ENCODE assay signal across 23 cellular contexts in the genomic region with DNA sequence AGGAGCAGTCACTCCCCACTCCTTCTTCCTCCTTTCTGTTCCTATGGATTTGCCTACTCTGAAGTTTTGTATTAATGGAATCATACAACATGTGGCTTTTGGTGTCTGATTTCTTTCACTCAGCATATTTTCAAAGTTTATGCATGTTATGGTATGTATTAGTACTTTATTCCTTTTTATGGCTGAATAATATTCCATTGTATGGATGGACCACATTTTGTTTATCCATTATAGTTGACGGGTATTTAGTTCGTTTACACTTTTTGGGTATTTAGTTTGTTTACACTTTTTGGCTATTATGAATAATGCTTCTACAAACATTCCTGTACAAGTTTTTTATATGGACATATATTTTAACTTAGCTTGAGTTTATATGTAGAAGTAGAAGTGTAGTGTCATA.
A peak's percentile ranks its signal among the peaks of the same experiment; 100 is the strongest.
DNase-seq lines count a peak whose midpoint lies in the region; ATAC-seq, FAIRE-seq and TF ChIP-seq lines count a peak whose summit lies in the region.
"Had no signal": no experiment of that assay in that cellular context is flagged by ENCODE, and none has a peak within 500 bp of the region (broad histone marks: within the 10 kb centered on the region; RNA-seq: fewer than 3 reads in every experiment).

No MANE protein-coding gene starts in this region.

- CTCF ChIA-PET in SK-N-SH (lab: Yijun Ruan, JAX), result interaction anchor here (0.7 kb wide), 1 partner anchor 12 kb away, joined by 3 read pairs; no protein-coding TSS in a partner anchor
- CTCF ChIA-PET in K562 (lab: Yijun Ruan, JAX; ENCODE audit: low intra/inter-chr PET ratio), result no interaction called here
- CTCF ChIA-PET in CD8-positive, alpha-beta memory T cell (lab: Charles Lee), result no interaction called here

- H3K9me1 ChIP-seq in K562 (ENCODE audit: control insufficient read depth, insufficient read depth, low read length), result no peaks in the 10 kb centered on the region

- DNase-seq in SK-N-SH (no peak), GM12891 (ENCODE audit: insufficient read length, low spot score) (no peak), K562 (ENCODE audit: extremely low read depth in 1 of 4, low spot score in 3 of 4) (no peak)
- DNase-seq in CD8-positive, alpha-beta memory T cell, result no peak
- DNase-seq: AML-193; CD4-positive, alpha-beta T cell; CD8-positive, alpha-beta T cell; COR-L47; DMS 273 treated with DMSO at 0.1 percent for 48 hours; DMS153; DMS53; DMS79; DND-41; EL; GDM1 had no signal

- intact Hi-C loops in K562 (cut with micrococcal nuclease), result no loop called here

- no peaks in the 10 kb centered on the region for H3K4me1 Mint-ChIP-seq in CD8-positive, alpha-beta memory T cell
- H3K4me1 Mint-ChIP-seq: B cell had no signal

- H3K27me3 Mint-ChIP-seq in CD8-positive, alpha-beta memory T cell, result peaks cover 2 to 27% of the 10 kb centered on the region in 2 donors
- H3K27me3 Mint-ChIP-seq: CD4-positive, alpha-beta T cell had no signal

- no TSS peak for BruUV-seq in K562 (replicated peaks; lab: Mats Ljungman, UMichigan)

- H3K9me2 ChIP-seq in SK-N-SH, result no peaks in the 10 kb centered on the region

- H3K4me3 ChIP-seq in SK-N-SH (ENCODE audit: low read depth in 2 of 2, low read length in 1 of 2), result no peak overlapping the region
- no peak overlapping the region for H3K4me3 ChIP-seq in K562
- no peak overlapping the region for H3K4me3 ChIP-seq in CD8-positive, alpha-beta memory T cell (ENCODE audit: low read length)
- H3K4me3 ChIP-seq: A549; BLaER1 treated with 17β-estradiol and CSF1 and Interleukin-3, amounts not matched to agents 10 nM and 100 nM; GM12878 had no signal

- H3K27me3 ChIP-seq in SK-N-SH (ENCODE audit: insufficient read depth) (no peaks in the 10 kb centered on the region), K562 (ENCODE audit: control insufficient read depth in 2 of 2, insufficient read depth in 2 of 2, low read length in 2 of 2) (peaks cover 6 to 14% of the 10 kb centered on the region in 2 experiments)
- H3K27me3 ChIP-seq in CD8-positive, alpha-beta memory T cell (ENCODE audit: insufficient read depth, low read length, poor library complexity, severe bottlenecking), result no peaks in the 10 kb centered on the region
- H3K27me3 ChIP-seq: BLaER1 treated with 17β-estradiol and CSF1 and Interleukin-3, amounts not matched to agents 10 nM and 100 nM had no signal

- peaks cover 0 to 2% (median 0%) of the 10 kb centered on the region in 3 donors for H3K36me3 Mint-ChIP-seq in CD8-positive, alpha-beta memory T cell
- H3K36me3 Mint-ChIP-seq: CD8-positive, alpha-beta T cell had no signal

- H3F3A ChIP-seq in SK-N-SH (replicated peaks; ENCODE audit: insufficient read depth), result no peaks in the 10 kb centered on the region

- TF ChIP-seq POLR2A in GM12891 (IDR thresholded peaks at IDR 0.05; ENCODE audit: low read depth, low read length), result no peak
- no peak for TF ChIP-seq POLR2A in K562 (conservative IDR thresholded peaks at IDR 0.05)

- peak; percentile 66 for FAIRE-seq in GM12891 (lab: Jason Lieb, UNC)
- no peak for FAIRE-seq in K562 (lab: Jason Lieb, UNC)
- FAIRE-seq: A549, GM12878, GM19239 had no signal

- H3K4me2 ChIP-seq in SK-N-SH, result no peak overlapping the region
- no peak overlapping the region for H3K4me2 ChIP-seq in K562 (ENCODE audit: insufficient read depth, low read length)
- H3K4me2 ChIP-seq: A549; BLaER1 treated with 17β-estradiol and CSF1 and Interleukin-3, amounts not matched to agents 10 nM and 100 nM had no signal

- no peaks in the 10 kb centered on the region for H4K20me1 ChIP-seq in SK-N-SH (ENCODE audit: insufficient read depth)
- H4K20me1 ChIP-seq in K562 (replicated peaks; ENCODE audit: control insufficient read depth, insufficient read depth, low read length), result no peaks in the 10 kb centered on the region

- ATAC-seq in SK-N-SH treated with all-trans-retinoic acid at 6 μM for 48 hours (no peak), K562 (no peak)
- ATAC-seq: A549; CD8-positive, alpha-beta T cell; GM12878 had no signal

- WGBS in SK-N-SH (ENCODE audit: low lambda C conversion rate), result 78% methylated on average over 2 of the region's 2 CpGs
- 0% methylated on average over 2 of the region's 2 CpGs for WGBS in K562 (ENCODE audit: insufficient coverage, low coverage, missing lambda C conversion rate)

- no peak overlapping the region for H3K9ac ChIP-seq in SK-N-SH
- no peak overlapping the region for H3K9ac ChIP-seq in K562 (ENCODE audit: insufficient read depth in 1 of 2, low read depth in 2 of 2, low read length in 2 of 2)
- H3K9ac ChIP-seq: BLaER1 treated with 17β-estradiol and CSF1 and Interleukin-3, amounts not matched to agents 10 nM and 100 nM had no signal

- peaks cover 0 to 9% of the 10 kb centered on the region in 2 experiments; a peak in 1 of 4 replicates for H3K4me1 ChIP-seq in SK-N-SH (ENCODE audit: control insufficient read depth in 1 of 2, insufficient read depth in 2 of 2, low read depth in 1 of 2, low read length in 1 of 2)
- H3K4me1 ChIP-seq in K562 (replicated peaks in 1 of 2; ENCODE audit: control insufficient read depth in 2 of 2, insufficient read depth in 2 of 2, low read length in 2 of 2), result no peaks in the 10 kb centered on the region
- H3K4me1 ChIP-seq in CD8-positive, alpha-beta memory T cell (ENCODE audit: insufficient read depth, low read length), result no peaks in the 10 kb centered on the region
- H3K4me1 ChIP-seq: A549; BLaER1 treated with 17β-estradiol and CSF1 and Interleukin-3, amounts not matched to agents 10 nM and 100 nM had no signal

- no peak overlapping the region for H3K27ac ChIP-seq in SK-N-SH (ENCODE audit: low read depth in 2 of 2, low read length in 1 of 2)
- no peak overlapping the region for H3K27ac ChIP-seq in K562 (ENCODE audit: extremely low read depth, low read depth, low read length)
- H3K27ac ChIP-seq in CD8-positive, alpha-beta memory T cell (ENCODE audit: low read depth, low read length), result no peak overlapping the region
- H3K27ac ChIP-seq: 22Rv1; A549; BLaER1 treated with 17β-estradiol and CSF1 and Interleukin-3, amounts not matched to agents 10 nM and 100 nM; C4-2B had no signal

- TF ChIP-seq CTCF in SK-N-SH (IDR thresholded peaks at IDR 0.05) (no peak), K562 (IDR thresholded peaks at IDR 0.05 in 2 of 3, conservative IDR thresholded peaks at IDR 0.05 in 1 of 3; ENCODE audit: insufficient read depth in 2 of 3, low read depth in 1 of 3, low read length in 3 of 3) (no peak)

- TF ChIP-seq EP300 in SK-N-SH (IDR thresholded peaks at IDR 0.05; ENCODE audit: borderline replicate concordance in 1 of 2, low read depth in 1 of 2, low read length in 1 of 2), result no peak
- TF ChIP-seq EP300 in K562 (IDR thresholded peaks at IDR 0.05; ENCODE audit: low read length), result no peak

- no peaks in the 10 kb centered on the region for H3K9me3 ChIP-seq in SK-N-SH
- H3K9me3 ChIP-seq in K562 (replicated peaks; ENCODE audit: control insufficient read depth, insufficient read depth, low read depth, low read length), result no peaks in the 10 kb centered on the region
- no peaks in the 10 kb centered on the region for H3K9me3 ChIP-seq in CD8-positive, alpha-beta memory T cell (ENCODE audit: low read length)
- H3K9me3 ChIP-seq: A549 had no signal

- H3K79me2 ChIP-seq in SK-N-SH (ENCODE audit: insufficient read depth) (no peaks in the 10 kb centered on the region; the same call in 1 of the 2 replicates), K562 (ENCODE audit: control insufficient read depth, insufficient read depth, low read length) (no peaks in the 10 kb centered on the region)

- no peak overlapping the region for H3K4me3 Mint-ChIP-seq in CD8-positive, alpha-beta memory T cell
- H3K4me3 Mint-ChIP-seq: B cell; CD4-positive, alpha-beta T cell; CD8-positive, alpha-beta T cell had no signal

- TF ChIP-seq RAD21 in SK-N-SH (IDR thresholded peaks at IDR 0.05; ENCODE audit: low read length) (no peak), K562 (CRISPR knock-in tag; conservative IDR thresholded peaks at IDR 0.05 in 1 of 2, IDR thresholded peaks at IDR 0.05 in 1 of 2) (no peak)

- POLR2A ChIA-PET in SK-N-SH (lab: Yijun Ruan, JAX), result no interaction called here
- POLR2A ChIA-PET in K562 (lab: Yijun Ruan, JAX), result interaction anchor here (0.6 kb wide), 1 partner anchor 18 kb away, joined by 3 read pairs; no protein-coding TSS in a partner anchor
- POLR2A ChIA-PET in CD8-positive, alpha-beta memory T cell (lab: Charles Lee), result no interaction called here

- in situ Hi-C loops in K562 (cut with MboI), result no loop called here

- H2AFZ ChIP-seq in SK-N-SH (ENCODE audit: low read depth) (no peak overlapping the region), K562 (ENCODE audit: low read depth, low read length) (no peak overlapping the region)

- peaks cover 0 to 10% (median 2%) of the 10 kb centered on the region in 5 donors for H3K9me3 Mint-ChIP-seq in CD8-positive, alpha-beta memory T cell

- no peak overlapping the region for H3K27ac Mint-ChIP-seq in CD8-positive, alpha-beta memory T cell
- H3K27ac Mint-ChIP-seq: B cell; CD4-positive, alpha-beta T cell; CD8-positive, alpha-beta T cell had no signal

- H3K36me3 ChIP-seq in SK-N-SH (replicated peaks in 1 of 2; ENCODE audit: control insufficient read depth in 1 of 2, insufficient read depth in 2 of 2, low read length in 1 of 2) (peaks cover 14 to 22% of the 10 kb centered on the region in 2 experiments), K562 (ENCODE audit: control insufficient read depth, insufficient read depth, low read length) (no peaks in the 10 kb centered on the region)
- H3K36me3 ChIP-seq in CD8-positive, alpha-beta memory T cell (ENCODE audit: insufficient read depth, low read length), result no peaks in the 10 kb centered on the region

TF ChIP-seq in SK-N-SH treated with all-trans-retinoic acid at 6 μM for 48 hours, 23 proteins besides CTCF, POLR2A, EP300 and RAD21 (continues in another document):
- TF ChIP-seq BACH2 (CRISPR knock-in tag; IDR thresholded peaks at IDR 0.05; ENCODE audit: borderline replicate concordance), result no peak
- no peak for TF ChIP-seq ZFP3 (CRISPR knock-in tag; IDR thresholded peaks at IDR 0.05)

TF ChIP-seq in SK-N-SH, 30 proteins besides CTCF, POLR2A, EP300 and RAD21 (continues in another document):
- TF ChIP-seq RXRA (IDR thresholded peaks at IDR 0.05; ENCODE audit: borderline replicate concordance, low read depth), result no peak
- no peak for TF ChIP-seq TCF12 (IDR thresholded peaks at IDR 0.05)
- TF ChIP-seq POLR2AphosphoS5 (IDR thresholded peaks at IDR 0.05; ENCODE audit: low read depth, low read length), result no peak
- TF ChIP-seq ELF1 (IDR thresholded peaks at IDR 0.05), result no peak

TF ChIP-seq in GM12891, 5 proteins besides CTCF, POLR2A, EP300 and RAD21 (continues in another document):
- TF ChIP-seq POLR2AphosphoS5 (IDR thresholded peaks at IDR 0.05; ENCODE audit: low read depth, low read length) (no peak), PAX5 (IDR thresholded peaks at IDR 0.05; ENCODE audit: insufficient read depth, low read length, severe bottlenecking) (no peak), POU2F2 (IDR thresholded peaks at IDR 0.05; ENCODE audit: low read depth, low read length) (no peak), TAF1 (IDR thresholded peaks at IDR 0.05; ENCODE audit: low read depth, low read length) (no peak)

TF ChIP-seq in K562, 482 proteins besides CTCF, POLR2A, EP300 and RAD21:
- no peak for TF ChIP-seq CXXC5 (CRISPR knock-in tag; IDR thresholded peaks at IDR 0.05)
- TF ChIP-seq ZNF316 (IDR thresholded peaks at IDR 0.05), result peak; percentile 16; the same call in 1 of the 2 replicates
TF ChIP-seq in K562: peak in this region for 1.
